2 cellular contexts compared by ENCODE assay signal in the genomic region with DNA sequence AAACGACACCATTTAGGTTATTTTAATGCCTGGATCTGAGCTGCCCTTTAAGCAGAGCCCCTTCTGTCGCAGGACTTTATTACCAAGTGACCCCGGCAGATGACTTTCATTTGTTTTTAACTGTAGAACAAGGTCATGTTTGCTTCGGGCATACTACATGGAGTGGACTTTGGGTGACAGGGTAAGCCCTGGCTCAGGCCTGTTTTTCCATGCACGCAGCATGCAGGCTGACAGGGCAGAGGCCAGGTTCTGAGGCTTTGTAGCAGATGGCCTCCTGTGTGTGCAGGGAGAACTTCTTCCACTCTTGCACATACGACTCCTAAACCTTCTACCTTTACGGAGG.
TF ChIP-seq lines count a peak whose summit lies in the region.

No MANE protein-coding gene starts in this region.

TF ChIP-seq in GM23338, 12 proteins besides CTCF, POLR2A, EP300 and RAD21:
- TF ChIP-seq EZH2 (IDR thresholded peaks at IDR 0.05; ENCODE audit: low read depth, unreplicated experiment) (no peak), EZH2phosphoT487 (IDR thresholded peaks at IDR 0.05; ENCODE audit: unreplicated experiment) (no peak), ETS1 (IDR thresholded peaks at IDR 0.05) (no peak), CREB1 (CRISPR knock-in tag; IDR thresholded peaks at IDR 0.05; ENCODE audit: low read depth) (no peak), JUNB (IDR thresholded peaks at IDR 0.05; ENCODE audit: unreplicated experiment) (no peak), POLR2AphosphoS5 (IDR thresholded peaks at IDR 0.05; ENCODE audit: low read depth) (no peak)

TF ChIP-seq in HEK293T, 16 proteins besides CTCF, POLR2A, EP300 and RAD21 (continued from another document):
- TF ChIP-seq PKNOX1 (IDR thresholded peaks at IDR 0.05) (no peak), ELF4 (IDR thresholded peaks at IDR 0.05) (no peak), LEF1 (IDR thresholded peaks at IDR 0.05; ENCODE audit: borderline replicate concordance) (no peak), SUZ12 (IDR thresholded peaks at IDR 0.05) (no peak), ZNF384 (IDR thresholded peaks at IDR 0.05) (no peak), FOXM1 (IDR thresholded peaks at IDR 0.05; ENCODE audit: borderline replicate concordance) (no peak), SP1 (IDR thresholded peaks at IDR 0.05) (no peak), BHLHE40 (IDR thresholded peaks at IDR 0.05; ENCODE audit: borderline replicate concordance) (no peak), FOXA1 (IDR thresholded peaks at IDR 0.05) (no peak), CTBP1 (IDR thresholded peaks at IDR 0.05; ENCODE audit: borderline replicate concordance) (no peak), ARNT (IDR thresholded peaks at IDR 0.05) (no peak), NFRKB (IDR thresholded peaks at IDR 0.05) (no peak), TARDBP (IDR thresholded peaks at IDR 0.05) (no peak), HDGF (IDR thresholded peaks at IDR 0.05; ENCODE audit: borderline replicate concordance) (no peak), L3MBTL2 (conservative IDR thresholded peaks at IDR 0.05) (no peak)
